Comparison of ENCODE assay signal across 32 cellular contexts in the genomic region with DNA sequence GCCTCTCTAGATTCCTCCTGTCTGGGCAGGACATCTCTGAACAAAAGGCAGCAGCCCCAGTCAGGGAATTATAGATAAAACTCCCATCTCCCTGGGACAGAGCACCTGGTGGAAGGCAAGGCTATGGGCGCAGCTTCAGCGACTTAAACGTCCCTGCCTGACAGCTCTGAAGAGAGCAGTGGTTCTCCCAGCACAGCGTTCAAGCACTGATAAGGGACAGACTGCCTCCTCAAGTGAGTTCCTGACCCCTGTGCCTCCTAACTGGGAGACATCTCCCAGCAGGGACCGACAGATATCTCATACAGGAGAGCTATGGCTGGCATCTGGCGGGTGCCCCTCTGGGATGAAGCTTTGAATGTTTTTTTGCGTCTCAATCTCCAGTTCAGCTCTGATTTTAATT.
"Had no signal": no experiment of that assay in that cellular context is flagged by ENCODE, and none has a peak within 500 bp of the region (broad histone marks: within the 10 kb centered on the region; RNA-seq: fewer than 3 reads in every experiment).

No MANE protein-coding gene starts in this region.

- H3K27ac ChIP-seq: ascending aorta, breast epithelium, cardiac muscle cell, colonic mucosa, WERI-Rb-1 had no signal

- ATAC-seq: activated CD4-positive, alpha-beta T cell treated with anti-CD3 and anti-CD28 coated beads for 36 hours; activated CD4-positive, CD25-positive, alpha-beta regulatory T cell treated with anti-CD3 and anti-CD28 coated beads, Interleukin-2, amount 50 U/mL, for 24 hours; activated CD8-positive, alpha-beta memory T cell treated with anti-CD3 and anti-CD28 coated beads, Interleukin-2, amount 10 ng/mL, durations not matched to agents 7 days and 5 days; activated CD8-positive, alpha-beta T cell treated with anti-CD3 and anti-CD28 coated beads, Interleukin-2, amount 10 ng/mL, durations not matched to agents 7 days and 5 days; activated naive CD4-positive, alpha-beta T cell treated with anti-CD3 and anti-CD28 coated beads, Interleukin-2, amount 50 U/mL, for 72 hours; activated T-cell treated with anti-CD3 and anti-CD28 coated beads, Interleukin-2, amount 50 U/mL, for 72 hours; esophagus mucosa; T-helper 17 cell had no signal

- H3K4me3 Mint-ChIP-seq: activated B cell treated with CpG ODN at 0.5 μM for 24 hours; activated CD4-positive, alpha-beta memory T cell treated with anti-CD3 and anti-CD28 coated beads for 36 hours; activated CD4-positive, alpha-beta T cell treated with anti-CD3 and anti-CD28 coated beads for 36 hours; activated CD4-positive, alpha-beta T cell treated with anti-CD3 and anti-CD28 coated beads, Interleukin-2, amount 10 ng/mL, durations not matched to agents 24 days and 14 days; activated CD8-positive, alpha-beta memory T cell treated with anti-CD3 and anti-CD28 coated beads, Interleukin-2, amount 10 ng/mL, durations not matched to agents 7 days and 5 days; activated CD8-positive, alpha-beta T cell treated with anti-CD3 and anti-CD28 coated beads, Interleukin-2, amount 10 ng/mL, durations not matched to agents 7 days and 5 days; activated naive CD4-positive, alpha-beta T cell treated with anti-CD3 and anti-CD28 coated beads, Interleukin-2, amount 10 ng/mL, durations not matched to agents 7 days and 5 days; activated naive CD8-positive, alpha-beta T cell treated with anti-CD3 and anti-CD28 coated beads, Interleukin-2, amount 10 ng/mL, durations not matched to agents 7 days and 5 days; activated T-cell treated with anti-CD3 and anti-CD28 coated beads, Interleukin-2, amount 50 U/mL, for 24 hours; activated T-cell treated with anti-CD3 and anti-CD28 coated beads, Interleukin-2, amount 50 U/mL, for 72 hours; brain; T-helper 17 cell; T-helper 2 cell treated with Interferon-gamma antibody and Interleukin-4, amounts not matched to agents 5 μg/mL and 100 μg/mL, for 36 hours had no signal

- H3K4me1 ChIP-seq: ascending aorta, breast epithelium, colonic mucosa had no signal

- H3K36me3 ChIP-seq: ascending aorta, breast epithelium, cardiac muscle cell, colonic mucosa, WERI-Rb-1 had no signal

- H3K9me3 ChIP-seq: ascending aorta, colonic mucosa had no signal

- H3K4me3 ChIP-seq: ascending aorta, breast epithelium, cardiac muscle cell, colonic mucosa had no signal

- H3K27me3 Mint-ChIP-seq: activated CD4-positive, alpha-beta memory T cell treated with anti-CD3 and anti-CD28 coated beads for 36 hours; activated CD4-positive, alpha-beta T cell treated with anti-CD3 and anti-CD28 coated beads for 36 hours; activated CD4-positive, alpha-beta T cell treated with anti-CD3 and anti-CD28 coated beads, Interleukin-2, amount 10 ng/mL, durations not matched to agents 24 days and 14 days; activated CD8-positive, alpha-beta memory T cell treated with anti-CD3 and anti-CD28 coated beads, Interleukin-2, amount 10 ng/mL, durations not matched to agents 7 days and 5 days; activated naive CD4-positive, alpha-beta T cell treated with anti-CD3 and anti-CD28 coated beads, Interleukin-2, amount 10 ng/mL, durations not matched to agents 7 days and 5 days; activated naive CD8-positive, alpha-beta T cell treated with anti-CD3 and anti-CD28 coated beads, Interleukin-2, amount 10 ng/mL, durations not matched to agents 7 days and 5 days; activated T-cell treated with anti-CD3 and anti-CD28 coated beads, Interleukin-2, amount 50 U/mL, for 24 hours; T-helper 17 cell had no signal

- H3K27me3 ChIP-seq: ascending aorta, breast epithelium, cardiac muscle cell, colonic mucosa had no signal

- H3K36me3 Mint-ChIP-seq: activated CD4-positive, alpha-beta memory T cell treated with anti-CD3 and anti-CD28 coated beads for 36 hours; activated CD8-positive, alpha-beta memory T cell treated with anti-CD3 and anti-CD28 coated beads, Interleukin-2, amount 10 ng/mL, durations not matched to agents 7 days and 5 days; activated naive CD4-positive, alpha-beta T cell treated with anti-CD3 and anti-CD28 coated beads, Interleukin-2, amount 10 ng/mL, durations not matched to agents 7 days and 5 days; activated naive CD4-positive, alpha-beta T cell treated with anti-CD3 and anti-CD28 coated beads, Interleukin-2, amount 50 U/mL, for 72 hours; activated naive CD8-positive, alpha-beta T cell treated with anti-CD3 and anti-CD28 coated beads, Interleukin-2, amount 10 ng/mL, durations not matched to agents 7 days and 5 days; brain had no signal

- DNase-seq: activated B cell treated with CpG ODN at 0.5 μM for 24 hours; activated CD4-positive, alpha-beta memory T cell treated with anti-CD3 and anti-CD28 coated beads for 36 hours; activated CD4-positive, alpha-beta T cell treated with anti-CD3 and anti-CD28 coated beads for 36 hours; activated CD4-positive, alpha-beta T cell treated with anti-CD3 and anti-CD28 coated beads, Interleukin-2, amount 10 ng/mL, durations not matched to agents 24 days and 14 days; activated CD8-positive, alpha-beta memory T cell treated with anti-CD3 and anti-CD28 coated beads, Interleukin-2, amount 10 ng/mL, durations not matched to agents 7 days and 5 days; activated CD8-positive, alpha-beta memory T cell treated with anti-CD3 and anti-CD28 coated beads, Interleukin-2, amount 50 U/mL, for 4 hours; activated CD8-positive, alpha-beta T cell treated with anti-CD3 and anti-CD28 coated beads, Interleukin-2, amount 10 ng/mL, durations not matched to agents 7 days and 5 days; activated gamma-delta T cell; activated naive CD4-positive, alpha-beta T cell; activated naive CD4-positive, alpha-beta T cell treated with anti-CD3 and anti-CD28 coated beads, Interleukin-2, amount 10 ng/mL, durations not matched to agents 7 days and 5 days; activated naive CD8-positive, alpha-beta T cell treated with anti-CD3 and anti-CD28 coated beads, Interleukin-2, amount 10 ng/mL, durations not matched to agents 7 days and 5 days; activated T-cell treated with anti-CD3 and anti-CD28 coated beads for 4 hours; activated T-cell treated with anti-CD3 and anti-CD28 coated beads, Interleukin-2, amount 50 U/mL, for 24 hours; activated T-cell treated with anti-CD3 and anti-CD28 coated beads, Interleukin-2, amount 50 U/mL, for 72 hours; central memory CD4-positive, alpha-beta T cell; cerebellar nuclear complex; colonic mucosa; effector CD8-positive, alpha-beta T cell; foreskin fibroblast; head of caudate nucleus; T-helper 1 cell; T-helper 17 cell; T1000; WERI-Rb-1 had no signal

- H3K27ac Mint-ChIP-seq: activated B cell treated with CpG ODN at 0.5 μM for 24 hours; activated CD4-positive, alpha-beta memory T cell treated with anti-CD3 and anti-CD28 coated beads for 36 hours; activated CD4-positive, alpha-beta T cell treated with anti-CD3 and anti-CD28 coated beads for 36 hours; activated CD4-positive, alpha-beta T cell treated with anti-CD3 and anti-CD28 coated beads, Interleukin-2, amount 10 ng/mL, durations not matched to agents 24 days and 14 days; activated CD8-positive, alpha-beta memory T cell treated with anti-CD3 and anti-CD28 coated beads, Interleukin-2, amount 10 ng/mL, durations not matched to agents 7 days and 5 days; activated CD8-positive, alpha-beta T cell treated with anti-CD3 and anti-CD28 coated beads, Interleukin-2, amount 10 ng/mL, durations not matched to agents 7 days and 5 days; activated naive CD4-positive, alpha-beta T cell treated with anti-CD3 and anti-CD28 coated beads, Interleukin-2, amount 10 ng/mL, durations not matched to agents 7 days and 5 days; activated naive CD4-positive, alpha-beta T cell treated with anti-CD3 and anti-CD28 coated beads, Interleukin-2, amount 50 U/mL, for 72 hours; activated naive CD8-positive, alpha-beta T cell treated with anti-CD3 and anti-CD28 coated beads, Interleukin-2, amount 10 ng/mL, durations not matched to agents 7 days and 5 days; activated T-cell treated with anti-CD3 and anti-CD28 coated beads, Interleukin-2, amount 50 U/mL, for 24 hours; activated T-cell treated with anti-CD3 and anti-CD28 coated beads, Interleukin-2, amount 50 U/mL, for 72 hours; brain; T-helper 17 cell; T-helper 2 cell treated with Interferon-gamma antibody and Interleukin-4, amounts not matched to agents 5 μg/mL and 100 μg/mL, for 36 hours had no signal

- H3K9me3 Mint-ChIP-seq: activated CD4-positive, alpha-beta T cell treated with anti-CD3 and anti-CD28 coated beads, Interleukin-2, amount 10 ng/mL, durations not matched to agents 24 days and 14 days; activated naive CD8-positive, alpha-beta T cell treated with anti-CD3 and anti-CD28 coated beads, Interleukin-2, amount 10 ng/mL, durations not matched to agents 7 days and 5 days had no signal

- H3K4me1 Mint-ChIP-seq: activated B cell treated with CpG ODN at 0.5 μM for 24 hours; activated CD4-positive, alpha-beta T cell treated with anti-CD3 and anti-CD28 coated beads for 36 hours; activated CD4-positive, alpha-beta T cell treated with anti-CD3 and anti-CD28 coated beads, Interleukin-2, amount 10 ng/mL, durations not matched to agents 24 days and 14 days; activated CD8-positive, alpha-beta memory T cell treated with anti-CD3 and anti-CD28 coated beads, Interleukin-2, amount 10 ng/mL, durations not matched to agents 7 days and 5 days; activated naive CD4-positive, alpha-beta T cell treated with anti-CD3 and anti-CD28 coated beads, Interleukin-2, amount 10 ng/mL, durations not matched to agents 7 days and 5 days; activated naive CD8-positive, alpha-beta T cell treated with anti-CD3 and anti-CD28 coated beads, Interleukin-2, amount 10 ng/mL, durations not matched to agents 7 days and 5 days; T-helper 17 cell had no signal
